Comparison of ENCODE assay signal across 17 cellular contexts in the genomic region with DNA sequence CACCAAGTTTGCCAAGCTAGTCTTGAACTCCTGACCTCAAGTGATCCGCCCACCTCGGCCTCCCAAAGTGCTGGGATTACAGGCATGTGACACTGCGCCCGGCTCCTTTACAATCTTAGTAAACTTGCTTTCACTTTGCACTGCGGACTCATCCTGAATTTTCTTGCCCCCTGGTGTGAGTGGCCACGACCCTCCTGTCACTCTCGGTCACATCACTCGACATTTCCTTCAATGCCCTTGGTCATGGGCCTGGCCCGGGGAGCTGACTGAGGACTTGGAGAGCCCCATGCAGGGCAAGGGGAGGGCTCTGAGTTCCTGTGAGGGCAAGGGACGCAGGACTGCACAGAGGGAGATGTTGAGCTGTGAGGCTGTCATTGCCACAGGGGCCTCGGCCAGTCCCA. TPM values are rescaled to one million over a fixed set of nuclear protein-coding genes. Genes with fewer than 3 reads are reported as not detected.
DNase-seq lines count a peak whose midpoint lies in the region; ATAC-seq, FAIRE-seq and TF ChIP-seq lines count a peak whose summit lies in the region.
"Had no signal": no experiment of that assay in that cellular context is flagged by ENCODE, and none has a peak within 500 bp of the region (broad histone marks: within the 10 kb centered on the region; RNA-seq: fewer than 3 reads in every experiment).

No MANE protein-coding gene starts in this region.

- H3K14ac ChIP-seq in neuronal stem cell (ENCODE audit: low read length) = peak overlapping the region; percentile 2

- H3K4ac ChIP-seq in neuronal stem cell (ENCODE audit: low read length) = no peak overlapping the region

- DNase-seq in OCI-LY7 (ENCODE audit: low spot score) = no peak
- no peak for DNase-seq in neuronal stem cell (ENCODE audit: low spot score)
- no peak for DNase-seq in tibial nerve (ENCODE audit: low spot score in 2 of 2)
- DNase-seq in activated CD4-positive, alpha-beta T cell treated with anti-CD3 and anti-CD28 coated beads for 48 hours = no peak
- no peak for DNase-seq in activated naive CD4-positive, alpha-beta T cell treated with Interleukin-2 at 50 U/mL for 16 hours
- no peak for DNase-seq in GM12892 (ENCODE audit: insufficient read length)
- DNase-seq: cortex of kidney; DMS79; naive thymus-derived CD8-positive, alpha-beta T cell; NCI-H187; NCI-H69; SIG-M5 had no signal

- H3K9ac ChIP-seq in neuronal stem cell (ENCODE audit: low read depth, low read length, poor library complexity) = no peak overlapping the region

- no peak overlapping the region for H4K91ac ChIP-seq in neuronal stem cell (ENCODE audit: low read depth, low read length, poor library complexity)

- H3K79me2 ChIP-seq in OCI-LY7 (ENCODE audit: insufficient read depth, low read depth, low read length) = peaks cover 86% of the 10 kb centered on the region

- no peak for TF ChIP-seq EP300 in gastroesophageal sphincter (IDR thresholded peaks at IDR 0.05)
- TF ChIP-seq EP300 in tibial nerve (IDR thresholded peaks at IDR 0.05) = no peak

- no peaks in the 10 kb centered on the region for H3K79me1 ChIP-seq in neuronal stem cell (ENCODE audit: low read depth, low read length)

- H3K27ac ChIP-seq in OCI-LY7 (ENCODE audit: low read depth, low read length, poor library complexity, severe bottlenecking) = peak overlapping the region; percentile 26
- peak overlapping the region; percentile 77 to 91 (median 90) for H3K27ac ChIP-seq in gastroesophageal sphincter
- H3K27ac ChIP-seq in neuronal stem cell (replicated peaks; ENCODE audit: low read length) = no peak overlapping the region
- peak overlapping the region in 3 of 4 donors; percentile 30 to 72 (median 52) for H3K27ac ChIP-seq in tibial nerve

- H3K4me1 ChIP-seq in OCI-LY7 (ENCODE audit: insufficient read depth, low read length, poor library complexity, severe bottlenecking) (peaks cover 99% of the 10 kb centered on the region), gastroesophageal sphincter (peaks cover 0 to 100% (median 65%) of the 10 kb centered on the region in 3 donors), neuronal stem cell (ENCODE audit: control insufficient read depth in 2 of 2, insufficient read depth in 1 of 2, low read depth in 1 of 2, low read length in 2 of 2) (peaks cover 4 to 7% of the 10 kb centered on the region in 2 donors), tibial nerve (peaks cover 0 to 73% (median 11%) of the 10 kb centered on the region in 4 donors)

- no peak overlapping the region for H2AK5ac ChIP-seq in neuronal stem cell (ENCODE audit: low read depth, low read length)

- POLR2A ChIA-PET in OCI-LY7 (lab: Charles Lee) = interaction anchor here (0.6 kb wide), 1 partner anchor 15 kb away, joined by 4 read pairs; no protein-coding TSS in a partner anchor

- H2BK120ac ChIP-seq in neuronal stem cell (ENCODE audit: low read depth, low read length) = no peak overlapping the region

- H3K36me3 ChIP-seq in OCI-LY7 (ENCODE audit: insufficient read depth, low read length) (peaks cover 35% of the 10 kb centered on the region), gastroesophageal sphincter (peaks cover 0 to 10% of the 10 kb centered on the region in 2 donors), neuronal stem cell (replicated peaks in 1 of 2; ENCODE audit: control insufficient read depth in 2 of 2, insufficient read depth in 2 of 2, low read length in 2 of 2) (peaks cover 0 to 2% of the 10 kb centered on the region in 2 donors), tibial nerve (peaks cover 0 to 10% (median 0%) of the 10 kb centered on the region in 3 donors)

- no peak for FAIRE-seq in GM12892 (lab: Jason Lieb, UNC)
- FAIRE-seq: frontal cortex, islet of Langerhans, TTC549 had no signal

- H3K9me2 ChIP-seq in OCI-LY7 (ENCODE audit: insufficient read depth, low read length) = no peaks in the 10 kb centered on the region

- no peak overlapping the region for H4K8ac ChIP-seq in neuronal stem cell (ENCODE audit: low read depth, low read length)

- H3K4me3 ChIP-seq in OCI-LY7 (ENCODE audit: low read depth, low read length, poor library complexity, severe bottlenecking) (no peak overlapping the region), gastroesophageal sphincter (no peak overlapping the region), neuronal stem cell (ENCODE audit: low read length in 2 of 2) (no peak overlapping the region), tibial nerve (peak overlapping the region in 1 of 4 donors; percentile 6)

- no peak overlapping the region for H2BK12ac ChIP-seq in neuronal stem cell (ENCODE audit: low read length)

- H3K9me3 ChIP-seq in OCI-LY7 (ENCODE audit: low read length) (no peaks in the 10 kb centered on the region), gastroesophageal sphincter (no peaks in the 10 kb centered on the region), neuronal stem cell (replicated peaks in 1 of 2; ENCODE audit: control insufficient read depth in 2 of 2, insufficient read depth in 1 of 2, low read depth in 1 of 2, low read length in 2 of 2) (no peaks in the 10 kb centered on the region), tibial nerve (no peaks in the 10 kb centered on the region)

- CTCF ChIA-PET in OCI-LY7 (lab: Charles Lee; ENCODE audit: unreplicated experiment) = no interaction called here

- H2BK15ac ChIP-seq in neuronal stem cell (ENCODE audit: low read length) = no peak overlapping the region

- H3K4me2 ChIP-seq in OCI-LY7 (ENCODE audit: low read length) = no peak overlapping the region
- no peak overlapping the region for H3K4me2 ChIP-seq in neuronal stem cell (ENCODE audit: insufficient read depth, low read length, poor library complexity, severe bottlenecking)

- TF ChIP-seq CTCF in OCI-LY7 (conservative IDR thresholded peaks at IDR 0.05; ENCODE audit: low read length) = no peak
- no peak for TF ChIP-seq CTCF in gastroesophageal sphincter (IDR thresholded peaks at IDR 0.05)
- no peak for TF ChIP-seq CTCF in tibial nerve (IDR thresholded peaks at IDR 0.05)

- WGBS in gastroesophageal sphincter (ENCODE audit: low coverage in 1 of 2), 2 donors = 58 to 60% methylated on average over 1 to 4 of the region's 11 CpGs
- no CpG with 5 or more reads among the region's 11 CpGs for WGBS in neuronal stem cell (ENCODE audit: extremely low coverage in 2 of 2, insufficient read length in 2 of 2, insufficient replicate concordance in 1 of 2), 2 donors
- WGBS in tibial nerve, 2 donors = 48 to 63% methylated on average over 11 of the region's 11 CpGs

- intact Hi-C loops in OCI-LY7 (cut with micrococcal nuclease; ENCODE audit: unreplicated experiment) = no loop called here

- ATAC-seq in gastroesophageal sphincter (no peak), GM21786 (IDR thresholded peaks at IDR 0.05; ENCODE audit: unreplicated experiment) (no peak)
- ATAC-seq: naive thymus-derived CD8-positive, alpha-beta T cell had no signal

- BruUV-seq in OCI-LY7 (replicated peaks; lab: Mats Ljungman, UMichigan) = no TSS peak

- H3K27me3 ChIP-seq in gastroesophageal sphincter (no peaks in the 10 kb centered on the region), neuronal stem cell (ENCODE audit: control insufficient read depth in 3 of 3, insufficient read depth in 3 of 3, low read depth in 1 of 3, low read length in 3 of 3) (peaks cover 0 to 15% (median 0%) of the 10 kb centered on the region in 3 experiments), tibial nerve (no peaks in the 10 kb centered on the region)

- no peak overlapping the region for H3K23ac ChIP-seq in neuronal stem cell (ENCODE audit: low read depth, low read length, poor library complexity)

- H2AFZ ChIP-seq in OCI-LY7 (ENCODE audit: low read length) (no peak overlapping the region), neuronal stem cell (ENCODE audit: low read length) (peak overlapping the region; percentile 74)

- H4K20me1 ChIP-seq in OCI-LY7 (ENCODE audit: insufficient read depth, low read length) = no peaks in the 10 kb centered on the region

- no peak overlapping the region for H3K18ac ChIP-seq in neuronal stem cell (ENCODE audit: low read length)

- TF ChIP-seq POLR2A in gastroesophageal sphincter (IDR thresholded peaks at IDR 0.05) (no peak), tibial nerve (IDR thresholded peaks at IDR 0.05) (no peak), GM12892 (IDR thresholded peaks at IDR 0.05; ENCODE audit: low read depth, low read length) (no peak)

- no peak overlapping the region for H2BK5ac ChIP-seq in neuronal stem cell (ENCODE audit: low read length)

RNA-seq across cellular contexts. Expression of gene A4GALT, which starts 21.4 kb away (rescaled TPM):
- 48.9 and 61.5 TPM in 2 replicates for total RNA-seq in OCI-LY7 (2014; rRNA removed; shearing (Covaris generic))
- 40.5 and 56.0 TPM in 2 replicates for total RNA-seq in OCI-LY7 (2022)
- total RNA-seq in gastroesophageal sphincter = 10 to 100 TPM; 36.9 to 70.9 (median 55.3) TPM
- 5.5 TPM for polyA plus RNA-seq in neuronal stem cell (2013, experiment 1 of 2)
- polyA plus RNA-seq in neuronal stem cell (2013, experiment 2 of 2) = 5.6 TPM
- total RNA-seq in tibial nerve = 100 to 1,000 TPM in 2 of 4 donors, 10 to 100 TPM in 2; 73.0 to 146 (median 99.0) TPM
- polyA plus RNA-seq in GM12892 (2012; ENCODE audit: missing spikeins) = 4.0 TPM
- total RNA-seq: naive thymus-derived CD8-positive, alpha-beta T cell had no signal
- polyA plus RNA-seq: naive thymus-derived CD8-positive, alpha-beta T cell had no signal

RNA-seq across cellular contexts. Expression of gene CYB5R3, which starts 50.1 kb away (rescaled TPM):
- total RNA-seq in OCI-LY7 (2014; rRNA removed; shearing (Covaris generic)) = 28.5 and 38.0 TPM in 2 replicates
- total RNA-seq in OCI-LY7 (2022) = 68.9 and 74.7 TPM in 2 replicates
- 100 to 1,000 TPM; 127 to 268 (median 155) TPM for total RNA-seq in gastroesophageal sphincter
- polyA plus RNA-seq in neuronal stem cell (2013, experiment 1 of 2) = 108 TPM
- 107 TPM for polyA plus RNA-seq in neuronal stem cell (2013, experiment 2 of 2)
- 100 to 1,000 TPM; 134 to 200 (median 176) TPM for total RNA-seq in tibial nerve
- polyA plus RNA-seq in GM12892 (2012; ENCODE audit: missing spikeins) = 49.7 TPM

RNA-seq across cellular contexts. Expression of gene ATP5MGL, which starts 58.9 kb away (rescaled TPM):
- 0.92 and 0.93 TPM in 2 replicates for total RNA-seq in OCI-LY7 (2014; rRNA removed; shearing (Covaris generic))
- total RNA-seq in OCI-LY7 (2022) = 1.1 and 1.8 TPM in 2 replicates
- 1 to 10 TPM in 1 of 4 donors, not detected in 3; 1.8 TPM for total RNA-seq in gastroesophageal sphincter
- polyA plus RNA-seq in neuronal stem cell (2013, experiment 1 of 2) = not detected
- polyA plus RNA-seq in neuronal stem cell (2013, experiment 2 of 2) = not detected
- 1 to 10 TPM in 1 of 4 donors, not detected in 3; 2.7 TPM for total RNA-seq in tibial nerve
- not detected for polyA plus RNA-seq in GM12892 (2012; ENCODE audit: missing spikeins)
